In genomic region chr3:72171946-72172345, GRCh38 we compare ENCODE assay signal across 18 cellular contexts.
A peak's percentile ranks its signal among the peaks of the same experiment; 100 is the strongest.
DNase-seq lines count a peak whose midpoint lies in the region; ATAC-seq and TF ChIP-seq lines count a peak whose summit lies in the region.
"Had no signal": no experiment of that assay in that cellular context is flagged by ENCODE, and none has a peak within 500 bp of the region (broad histone marks: within the 10 kb centered on the region; RNA-seq: fewer than 3 reads in every experiment).

No MANE protein-coding gene starts in this region.

- peaks cover 2% of the 10 kb centered on the region for H3K9me3 Mint-ChIP-seq in neural crest cell
- H3K9me3 Mint-ChIP-seq: activated T-cell treated with anti-CD3 and anti-CD28 coated beads, Interleukin-2, amount 50 U/mL, for 72 hours; CD4-positive, alpha-beta memory T cell; IgD-negative memory B cell; stimulated activated naive B cell treated with anti-CD40 and anti-IgM and Interleukin-4, amounts not matched to agents 10 μg/mL and 1 μg/mL and 100 μg/mL, for 72 hours had no signal

- DNase-seq in anterior cingulate cortex (lab: John Stamatoyannopoulos, UW) (peak in 45 of 58 donors; percentile 15 to 84 (median 56)), fibroblast of villous mesenchyme (ENCODE audit: low read depth) (peak; percentile 7), neural crest cell (ENCODE audit: low read depth, low spot score) (no peak), thoracic aorta (ENCODE audit: low spot score) (no peak), AG08396 (ENCODE audit: low spot score) (no peak)
- DNase-seq: activated CD4-positive, alpha-beta T cell treated with anti-CD3 and anti-CD28 coated beads for 36 hours; activated T-cell treated with anti-CD3 and anti-CD28 coated beads, Interleukin-2, amount 50 U/mL, for 72 hours; CD4-positive, alpha-beta memory T cell; GF-D8; NCI-H1105; stimulated activated CD4-positive, alpha-beta T cell treated with anti-CD3 and anti-CD28 coated beads, Interleukin-4, amount 100 ng/mL, for 4 hours; stimulated activated naive B cell treated with anti-CD40 and anti-IgM and Interleukin-4, amounts not matched to agents 10 μg/mL and 1 μg/mL and 100 μg/mL, for 72 hours had no signal

- no peaks in the 10 kb centered on the region for H3K36me3 ChIP-seq in thoracic aorta

- peak overlapping the region; percentile 67 to 89 for H3K27ac ChIP-seq in thoracic aorta

- no peaks in the 10 kb centered on the region for H3K27me3 ChIP-seq in thoracic aorta (replicated peaks; ENCODE audit: insufficient read depth)

- H3K9me3 ChIP-seq in thoracic aorta: no peaks in the 10 kb centered on the region

- TF ChIP-seq CTCF in fibroblast of villous mesenchyme (IDR thresholded peaks at IDR 0.05; ENCODE audit: insufficient read depth, low read depth, low read length) (no peak), neural crest cell (conservative IDR thresholded peaks at IDR 0.05) (no peak), thoracic aorta (IDR thresholded peaks at IDR 0.05) (no peak)

- peak overlapping the region; percentile 59 for H3K27ac Mint-ChIP-seq in neural crest cell (ENCODE audit: unreplicated experiment)
- H3K27ac Mint-ChIP-seq: activated CD4-positive, alpha-beta T cell treated with anti-CD3 and anti-CD28 coated beads for 36 hours; activated T-cell treated with anti-CD3 and anti-CD28 coated beads, Interleukin-2, amount 50 U/mL, for 72 hours; IgD-negative memory B cell; memory B cell; stimulated activated naive B cell treated with anti-CD40 and anti-IgM and Interleukin-4, amounts not matched to agents 10 μg/mL and 1 μg/mL and 100 μg/mL, for 72 hours had no signal

- H3K4me3 Mint-ChIP-seq in neural crest cell: no peak overlapping the region
- H3K4me3 Mint-ChIP-seq: activated CD4-positive, alpha-beta T cell treated with anti-CD3 and anti-CD28 coated beads for 36 hours; activated T-cell treated with anti-CD3 and anti-CD28 coated beads, Interleukin-2, amount 50 U/mL, for 72 hours; CD4-positive, alpha-beta memory T cell; IgD-negative memory B cell; memory B cell; stimulated activated naive B cell treated with anti-CD40 and anti-IgM and Interleukin-4, amounts not matched to agents 10 μg/mL and 1 μg/mL and 100 μg/mL, for 72 hours had no signal

- peaks cover 14% of the 10 kb centered on the region for H3K4me1 Mint-ChIP-seq in neural crest cell

- peaks cover 27 to 59% of the 10 kb centered on the region in 2 donors for H3K4me1 ChIP-seq in thoracic aorta (ENCODE audit: control insufficient read depth in 1 of 2, low read depth in 2 of 2)

- H3K27me3 Mint-ChIP-seq in neural crest cell (ENCODE audit: low read depth): no peaks in the 10 kb centered on the region

- ATAC-seq in thoracic aorta (ENCODE audit: insufficient number of reproducible peaks, low FRiP score, low read depth) (no peak), GM19452 (IDR thresholded peaks at IDR 0.05; ENCODE audit: unreplicated experiment) (no peak), GM19395 (IDR thresholded peaks at IDR 0.05; ENCODE audit: unreplicated experiment) (no peak), GM21447 (IDR thresholded peaks at IDR 0.05; ENCODE audit: unreplicated experiment) (no peak)
- ATAC-seq: activated CD4-positive, alpha-beta T cell treated with anti-CD3 and anti-CD28 coated beads for 36 hours; activated T-cell treated with anti-CD3 and anti-CD28 coated beads, Interleukin-2, amount 50 U/mL, for 72 hours; Panc1 had no signal

- H3K36me3 Mint-ChIP-seq in neural crest cell (ENCODE audit: low read depth): no peaks in the 10 kb centered on the region
- H3K36me3 Mint-ChIP-seq: CD4-positive, alpha-beta memory T cell; IgD-negative memory B cell; memory B cell; stimulated activated naive B cell treated with anti-CD40 and anti-IgM and Interleukin-4, amounts not matched to agents 10 μg/mL and 1 μg/mL and 100 μg/mL, for 72 hours had no signal

- H3K4me3 ChIP-seq in fibroblast of villous mesenchyme (ENCODE audit: low read depth, low read length) (no peak overlapping the region), thoracic aorta (peak overlapping the region; percentile 52)

Comparison
In these comparisons a context has a peak if more than half of its experiments do, and no peak if none do; other contexts are left out.
1. DNase-seq: peak in anterior cingulate cortex (45 of 58) and fibroblast of villous mesenchyme (single experiment); none in neural crest cell (single experiment), thoracic aorta (single experiment) and AG08396 (single experiment).